19 cellular contexts compared by ENCODE assay signal in the genomic region with DNA sequence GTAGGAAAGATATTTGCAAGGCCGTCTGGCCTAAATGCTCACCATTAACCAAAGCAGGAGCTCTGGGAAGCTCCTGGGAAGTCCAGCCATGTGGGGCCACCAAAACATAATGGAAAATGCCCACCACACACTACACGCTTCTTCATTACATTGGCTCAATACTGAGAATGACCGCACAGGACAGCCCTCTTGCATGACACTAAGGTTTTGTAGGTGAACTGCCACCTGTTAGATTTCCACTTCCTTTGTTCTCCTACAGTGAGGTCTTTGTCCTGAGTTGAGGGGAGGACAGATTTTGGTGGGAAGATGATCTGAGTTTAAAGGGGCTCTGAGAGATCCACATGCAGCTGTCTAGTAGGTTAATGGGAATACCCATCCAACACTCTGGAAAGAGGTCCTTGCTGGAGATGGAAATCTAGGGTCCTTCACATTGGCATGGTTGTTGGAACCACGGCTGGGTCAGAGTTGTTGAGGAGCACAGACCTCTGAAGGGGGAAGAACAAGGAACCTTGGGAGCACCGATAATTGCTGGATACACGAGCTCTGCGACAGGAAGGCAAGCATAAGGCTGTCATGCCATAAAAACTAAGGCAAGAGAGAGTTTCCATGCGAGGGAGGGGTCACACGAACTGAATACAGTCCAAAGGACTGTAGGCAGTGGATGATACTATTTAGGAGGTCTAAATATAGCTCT.
DNase-seq lines count a peak whose midpoint lies in the region; ATAC-seq and TF ChIP-seq lines count a peak whose summit lies in the region.
"Had no signal": no experiment of that assay in that cellular context is flagged by ENCODE, and none has a peak within 500 bp of the region (broad histone marks: within the 10 kb centered on the region; RNA-seq: fewer than 3 reads in every experiment).

No MANE protein-coding gene starts in this region.

- no peak for ATAC-seq in HG03342 (IDR thresholded peaks at IDR 0.05; ENCODE audit: unreplicated experiment)
- ATAC-seq: CD8-positive, alpha-beta T cell; GM12878; upper lobe of right lung had no signal

- H3K9me3 Mint-ChIP-seq in neural progenitor cell (peaks cover 3% of the 10 kb centered on the region), MCF 10A (ENCODE audit: unreplicated experiment) (no peaks in the 10 kb centered on the region)
- H3K9me3 Mint-ChIP-seq: CD8-positive, alpha-beta T cell had no signal

- H3K27ac ChIP-seq in hepatocyte: peak overlapping the region; percentile 96
- no peak overlapping the region for H3K27ac ChIP-seq in neural progenitor cell
- H3K27ac ChIP-seq in transverse colon: peak overlapping the region; percentile 97 to 99 (median 98)
- H3K27ac ChIP-seq: HL-60, neutrophil had no signal

- H3K79me2 ChIP-seq in hepatocyte: no peaks in the 10 kb centered on the region
- no peaks in the 10 kb centered on the region for H3K79me2 ChIP-seq in neural progenitor cell (ENCODE audit: low read depth)

- H3K4me3 ChIP-seq in hepatocyte: no peak overlapping the region
- no peak overlapping the region for H3K4me3 ChIP-seq in neural progenitor cell
- no peak overlapping the region for H3K4me3 ChIP-seq in transverse colon
- H3K4me3 ChIP-seq: GM12878, spleen, upper lobe of right lung had no signal

- TF ChIP-seq CTCF in hepatocyte (IDR thresholded peaks at IDR 0.05; ENCODE audit: poor library complexity): no peak
- TF ChIP-seq CTCF in neural progenitor cell (IDR thresholded peaks at IDR 0.05): no peak
- no peak for TF ChIP-seq CTCF in transverse colon (IDR thresholded peaks at IDR 0.05)
- no peak for TF ChIP-seq CTCF in MCF 10A (IDR thresholded peaks at IDR 0.05; ENCODE audit: unreplicated experiment)

- H3K27me3 ChIP-seq in hepatocyte: no peaks in the 10 kb centered on the region
- no peaks in the 10 kb centered on the region for H3K27me3 ChIP-seq in neural progenitor cell
- H3K27me3 ChIP-seq in transverse colon: no peaks in the 10 kb centered on the region
- H3K27me3 ChIP-seq: neutrophil, spleen, upper lobe of right lung had no signal

- no TSS peak for BruUV-seq in MCF 10A (replicated peaks; lab: Mats Ljungman, UMichigan)

- TF ChIP-seq EP300 in transverse colon (IDR thresholded peaks at IDR 0.05; ENCODE audit: low read depth): no peak

- no peak for TF ChIP-seq POLR2A in transverse colon (IDR thresholded peaks at IDR 0.05)

- peaks cover 75% of the 10 kb centered on the region for H3K4me1 ChIP-seq in hepatocyte (ENCODE audit: insufficient read depth)
- H3K4me1 ChIP-seq in neural progenitor cell: peaks cover 5% of the 10 kb centered on the region
- peaks cover 45 to 72% (median 55%) of the 10 kb centered on the region in 4 donors for H3K4me1 ChIP-seq in transverse colon

- DNase-seq in NCI-H82 (lab: John Stamatoyannopoulos, UW) (peak; percentile 18), NCI-H82 treated with DMSO at 0.1 percent for 48 hours (lab: John Stamatoyannopoulos, UW; ENCODE audit: unreplicated experiment) (no peak), hepatocyte (ENCODE audit: low spot score) (no peak), neural progenitor cell (ENCODE audit: low spot score) (no peak), transverse colon (peak; percentile 56), MCF 10A (ENCODE audit: unreplicated experiment) (no peak), AML-193 (lab: John Stamatoyannopoulos, UW) (no peak)
- DNase-seq: 8988T, Karpas-422, NCI-H1417 treated with DMSO at 0.1 percent for 48 hours, NCI-H226, spleen, SW 1271, upper lobe of right lung had no signal

- no peak overlapping the region for H3K9ac ChIP-seq in neural progenitor cell

- H3K27me3 Mint-ChIP-seq in neural progenitor cell (ENCODE audit: insufficient read depth, low read depth) (peaks cover 6% of the 10 kb centered on the region), MCF 10A (ENCODE audit: insufficient read depth, unreplicated experiment) (no peaks in the 10 kb centered on the region)

- CTCF ChIA-PET in MCF 10A (lab: Yijun Ruan, JAX): interaction anchor here (0.6 to 3.3 kb wide), 8 partner anchors 8 to 600 kb away, joined by 3 to 8 read pairs (median 4); no protein-coding TSS in a partner anchor

- no peak overlapping the region for H2AFZ ChIP-seq in hepatocyte
- H2AFZ ChIP-seq in neural progenitor cell (replicated peaks): no peak overlapping the region

- H3K4me3 Mint-ChIP-seq in neural progenitor cell (no peak overlapping the region), MCF 10A (ENCODE audit: unreplicated experiment) (no peak overlapping the region)
- H3K4me3 Mint-ChIP-seq: CD8-positive, alpha-beta T cell had no signal

- H3K36me3 ChIP-seq in hepatocyte (replicated peaks; ENCODE audit: insufficient read depth, low read depth) (no peaks in the 10 kb centered on the region), neural progenitor cell (no peaks in the 10 kb centered on the region), transverse colon (no peaks in the 10 kb centered on the region)
- H3K36me3 ChIP-seq: neutrophil, spleen, upper lobe of right lung had no signal

- in situ Hi-C loops in transverse colon (cut with MboI; ENCODE audit: low pct_ligation_motif_present in 1 of 4, low pct_unique_long_range_greater_than_20kb in 1 of 4, low sequenced_read_pairs in 3 of 4): loop anchor here in 2 of 4 donors (5.0 to 25.0 kb wide), 2 partner anchors 103 to 347 kb away; a partner anchor contains a TSS

- H3K9me2 ChIP-seq in hepatocyte (replicated peaks; ENCODE audit: insufficient read depth): no peaks in the 10 kb centered on the region

- peak overlapping the region; percentile 48 for H3K4me2 ChIP-seq in hepatocyte
- H3K4me2 ChIP-seq in neural progenitor cell: no peak overlapping the region

- no peaks in the 10 kb centered on the region for H3K9me3 ChIP-seq in hepatocyte (ENCODE audit: low read depth)
- no peaks in the 10 kb centered on the region for H3K9me3 ChIP-seq in neural progenitor cell (ENCODE audit: low read depth)
- H3K9me3 ChIP-seq in transverse colon: no peaks in the 10 kb centered on the region
- H3K9me3 ChIP-seq: neutrophil, spleen, upper lobe of right lung had no signal

- 71% methylated on average over 9 of the region's 9 CpGs for WGBS in hepatocyte (ENCODE audit: low lambda C conversion rate, missing lambda C conversion rate)
- 53 to 54% methylated on average over 7 to 9 of the region's 9 CpGs for WGBS in transverse colon (ENCODE audit: low coverage in 1 of 2), 2 donors

- H4K20me1 ChIP-seq in hepatocyte (ENCODE audit: insufficient read depth, poor library complexity, severe bottlenecking) (no peaks in the 10 kb centered on the region), neural progenitor cell (ENCODE audit: low read depth) (no peaks in the 10 kb centered on the region)

- H3K27ac Mint-ChIP-seq in neural progenitor cell (peak overlapping the region; percentile 10), MCF 10A (ENCODE audit: low read depth, unreplicated experiment) (no peak overlapping the region)
- H3K27ac Mint-ChIP-seq: CD8-positive, alpha-beta T cell had no signal

- intact Hi-C loops in transverse colon (cut with DNase I; ENCODE audit: low total_unique reads): loop anchor here (5.0 kb wide), 1 partner anchor 377 kb away; no protein-coding TSS in a partner anchor
- intact Hi-C loops in MCF 10A (cut with micrococcal nuclease): no loop called here

- POLR2A ChIA-PET in MCF 10A (lab: Yijun Ruan, JAX): interaction anchor here (0.6 to 5.7 kb wide), 8 partner anchors 7 to 182 kb away, joined by 3 to 44 read pairs (median 4); a partner anchor contains a TSS

- no peaks in the 10 kb centered on the region for H3K36me3 Mint-ChIP-seq in neural progenitor cell
- no peaks in the 10 kb centered on the region for H3K36me3 Mint-ChIP-seq in MCF 10A (ENCODE audit: insufficient read depth, unreplicated experiment)
- H3K36me3 Mint-ChIP-seq: CD8-positive, alpha-beta T cell had no signal

- no peaks in the 10 kb centered on the region for H3F3A ChIP-seq in neural progenitor cell (ENCODE audit: low read depth)

- H3K4me1 Mint-ChIP-seq in neural progenitor cell: peaks cover 45% of the 10 kb centered on the region
- peaks cover 12% of the 10 kb centered on the region for H3K4me1 Mint-ChIP-seq in MCF 10A (ENCODE audit: insufficient read depth, unreplicated experiment)

Comparison
In these comparisons a context has a peak if more than half of its experiments do, and no peak if none do; other contexts are left out.
1. DNase-seq: peak in NCI-H82 (single experiment) and transverse colon (single experiment); none in NCI-H82 treated with DMSO at 0.1 percent for 48 hours (single experiment), hepatocyte (single experiment), neural progenitor cell (single experiment), MCF 10A (single experiment) and AML-193 (0 of 2).